In the genomic region with DNA sequence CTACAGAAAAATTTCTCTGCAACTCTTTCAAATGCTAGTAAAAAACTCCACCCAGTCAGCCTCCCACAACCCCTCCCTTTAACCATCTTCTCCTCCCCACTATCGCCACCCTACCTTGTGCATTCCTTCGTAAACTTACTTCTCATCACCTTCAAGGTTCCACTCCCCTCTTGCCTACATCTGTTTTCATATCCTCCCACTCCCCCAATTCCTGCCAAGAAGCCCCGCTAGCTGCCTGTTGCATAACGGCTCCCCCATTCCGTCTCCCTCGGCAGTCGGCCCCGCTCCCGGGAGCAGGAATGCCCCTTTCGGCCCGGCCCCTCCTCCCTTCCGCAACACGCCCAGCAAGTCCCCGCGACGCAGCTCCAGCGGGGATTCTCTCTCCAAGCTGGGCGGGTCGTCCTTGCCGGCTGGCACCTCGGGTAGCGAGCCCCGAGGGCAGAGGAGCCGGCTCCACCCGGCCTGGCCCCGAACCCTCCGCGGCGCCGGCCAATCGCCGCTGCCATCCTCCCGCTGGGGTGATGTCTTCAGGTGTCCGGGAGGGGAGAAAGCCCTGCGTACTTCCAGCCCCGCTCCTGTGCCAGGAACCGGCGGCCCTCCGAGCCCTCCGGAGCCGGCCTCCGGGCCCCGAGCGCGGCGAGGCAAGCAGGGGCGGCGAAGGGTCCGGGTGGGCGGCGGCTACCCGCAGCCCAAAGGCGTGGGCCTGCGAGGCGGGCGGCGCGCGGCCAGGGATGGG, we compare ENCODE assay signal across 8 cellular contexts. TPM values are rescaled to one million over a fixed set of nuclear protein-coding genes. Genes with fewer than 3 reads are reported as not detected.
DNase-seq lines count a peak whose midpoint lies in the region; ATAC-seq and TF ChIP-seq lines count a peak whose summit lies in the region.

No MANE protein-coding gene starts in this region.

- POLR2A ChIA-PET in CD8-positive, alpha-beta memory T cell (lab: Charles Lee), result no interaction called here

- peaks cover 6% of the 10 kb centered on the region for H3K4me1 ChIP-seq in CD8-positive, alpha-beta memory T cell (ENCODE audit: insufficient read depth, low read length)
- H3K4me1 ChIP-seq in Peyer's patch (peaks cover 0 to 47% (median 7%) of the 10 kb centered on the region in 4 donors), stomach (peaks cover 5 to 51% (median 33%) of the 10 kb centered on the region in 4 donors)

- ATAC-seq in GM19438 (IDR thresholded peaks at IDR 0.05; ENCODE audit: low read depth, unreplicated experiment) (peak; percentile 32), HG03520 (IDR thresholded peaks at IDR 0.05; ENCODE audit: unreplicated experiment) (peak; percentile 18), natural killer cell (peak; percentile 18 to 38 (median 20))

- H3K27ac Mint-ChIP-seq in CD8-positive, alpha-beta memory T cell, result peak overlapping the region; percentile 87 to 96 (median 95)
- H3K27ac Mint-ChIP-seq in activated T-helper 2 cell treated with anti-CD3 and anti-CD28 coated beads, Interferon-gamma antibody, Interleukin-2, Interleukin-4, amounts not matched to agents 10 μg/mL and 5 μg/mL and 100 μg/mL, durations not matched to agents 14 hours and 24 hours and 36 hours, result peak overlapping the region; percentile 78
- peak overlapping the region; percentile 76 to 86 for H3K27ac Mint-ChIP-seq in natural killer cell

- H3K4me3 Mint-ChIP-seq in CD8-positive, alpha-beta memory T cell, result peak overlapping the region; percentile 94 to 97 (median 96)
- peak overlapping the region; percentile 87 for H3K4me3 Mint-ChIP-seq in activated T-helper 2 cell treated with anti-CD3 and anti-CD28 coated beads, Interferon-gamma antibody, Interleukin-2, Interleukin-4, amounts not matched to agents 10 μg/mL and 5 μg/mL and 100 μg/mL, durations not matched to agents 14 hours and 24 hours and 36 hours (ENCODE audit: low read depth)
- H3K4me3 Mint-ChIP-seq in natural killer cell, result peak overlapping the region; percentile 95

- no peaks in the 10 kb centered on the region for H3K27me3 ChIP-seq in CD8-positive, alpha-beta memory T cell (ENCODE audit: insufficient read depth, low read length, poor library complexity, severe bottlenecking)
- H3K27me3 ChIP-seq in Peyer's patch (no peaks in the 10 kb centered on the region), stomach (peaks cover 0 to 5% (median 0%) of the 10 kb centered on the region in 3 donors)

- CTCF ChIA-PET in CD8-positive, alpha-beta memory T cell (lab: Charles Lee), result no interaction called here

- TF ChIP-seq POLR2A in Peyer's patch (IDR thresholded peaks at IDR 0.05), result peak in 1 of 2 donors; percentile 39
- no peak for TF ChIP-seq POLR2A in stomach (IDR thresholded peaks at IDR 0.05)

- no peaks in the 10 kb centered on the region for H3K9me3 Mint-ChIP-seq in CD8-positive, alpha-beta memory T cell
- H3K9me3 Mint-ChIP-seq in activated T-helper 2 cell treated with anti-CD3 and anti-CD28 coated beads, Interferon-gamma antibody, Interleukin-2, Interleukin-4, amounts not matched to agents 10 μg/mL and 5 μg/mL and 100 μg/mL, durations not matched to agents 14 hours and 24 hours and 36 hours, result no peaks in the 10 kb centered on the region
- no peaks in the 10 kb centered on the region for H3K9me3 Mint-ChIP-seq in natural killer cell

- intact Hi-C loops in activated T-helper 2 cell treated with anti-CD3 and anti-CD28 coated beads, Interferon-gamma antibody, Interleukin-2, Interleukin-4, amounts not matched to agents 10 μg/mL and 5 μg/mL and 100 μg/mL, durations not matched to agents 14 hours and 24 hours and 36 hours (cut with micrococcal nuclease), result loop anchor here (1.0 to 10.0 kb wide), 6 partner anchors 86 to 372 kb away; a partner anchor contains a TSS
- intact Hi-C loops in natural killer cell (cut with micrococcal nuclease) (loop anchor here (5.0 kb wide), 1 partner anchor 159 kb away; a partner anchor contains a TSS), stomach (cut with DNase I; ENCODE audit: low total_unique reads) (no loop called here)

- peak overlapping the region; percentile 51 for H3K27ac ChIP-seq in CD8-positive, alpha-beta memory T cell (ENCODE audit: low read depth, low read length)
- H3K27ac ChIP-seq in Peyer's patch (peak overlapping the region; percentile 91 to 97 (median 94)), stomach (peak overlapping the region; percentile 80 to 95 (median 90))

- H3K36me3 ChIP-seq in CD8-positive, alpha-beta memory T cell (ENCODE audit: insufficient read depth, low read length), result no peaks in the 10 kb centered on the region
- H3K36me3 ChIP-seq in Peyer's patch (no peaks in the 10 kb centered on the region), stomach (no peaks in the 10 kb centered on the region)

- DNase-seq in CD8-positive, alpha-beta memory T cell, result peak; percentile 55 to 69 (median 58)
- DNase-seq in Peyer's patch (peak; percentile 53 to 85 (median 79)), fibroblast of mammary gland (ENCODE audit: low read depth) (peak; percentile 51), natural killer cell (peak; percentile 33), stomach (peak; percentile 59)
- DNase-seq in activated T-helper 2 cell treated with anti-CD3 and anti-CD28 coated beads, Interferon-gamma antibody, Interleukin-2, Interleukin-4, amounts not matched to agents 10 μg/mL and 5 μg/mL and 100 μg/mL, durations not matched to agents 14 hours and 24 hours and 36 hours (ENCODE audit: low spot score), result peak; percentile 48

- 0 to 1% (median 1%) methylated on average over 29 to 58 of the region's 59 CpGs for WGBS in stomach, 5 donors

- no peak for TF ChIP-seq EP300 in stomach (IDR thresholded peaks at IDR 0.05)

- peaks cover 13 to 19% (median 18%) of the 10 kb centered on the region in 3 donors for H3K4me1 Mint-ChIP-seq in CD8-positive, alpha-beta memory T cell
- H3K4me1 Mint-ChIP-seq in activated T-helper 2 cell treated with anti-CD3 and anti-CD28 coated beads, Interferon-gamma antibody, Interleukin-2, Interleukin-4, amounts not matched to agents 10 μg/mL and 5 μg/mL and 100 μg/mL, durations not matched to agents 14 hours and 24 hours and 36 hours (ENCODE audit: low read depth), result peaks cover 12% of the 10 kb centered on the region
- peaks cover 15 to 18% of the 10 kb centered on the region in 2 donors for H3K4me1 Mint-ChIP-seq in natural killer cell

- H3K27me3 Mint-ChIP-seq in CD8-positive, alpha-beta memory T cell, result no peaks in the 10 kb centered on the region
- H3K27me3 Mint-ChIP-seq in activated T-helper 2 cell treated with anti-CD3 and anti-CD28 coated beads, Interferon-gamma antibody, Interleukin-2, Interleukin-4, amounts not matched to agents 10 μg/mL and 5 μg/mL and 100 μg/mL, durations not matched to agents 14 hours and 24 hours and 36 hours (ENCODE audit: low read depth), result peaks cover 9% of the 10 kb centered on the region
- H3K27me3 Mint-ChIP-seq in natural killer cell (ENCODE audit: low read depth in 2 of 2), result no peaks in the 10 kb centered on the region

- H3K9me3 ChIP-seq in CD8-positive, alpha-beta memory T cell (ENCODE audit: low read length), result no peaks in the 10 kb centered on the region
- H3K9me3 ChIP-seq in Peyer's patch (no peaks in the 10 kb centered on the region), stomach (no peaks in the 10 kb centered on the region)

- H3K4me3 ChIP-seq in CD8-positive, alpha-beta memory T cell (ENCODE audit: low read length), result peak overlapping the region; percentile 86
- peak overlapping the region; percentile 79 to 97 (median 88) for H3K4me3 ChIP-seq in Peyer's patch
- H3K4me3 ChIP-seq in fibroblast of mammary gland (ENCODE audit: control insufficient read depth, low read depth, low read length), result peak overlapping the region; percentile 73
- H3K4me3 ChIP-seq in stomach, result peak overlapping the region; percentile 81 to 95 (median 88)

- peaks cover 0 to 6% (median 4%) of the 10 kb centered on the region in 3 donors for H3K36me3 Mint-ChIP-seq in CD8-positive, alpha-beta memory T cell
- H3K36me3 Mint-ChIP-seq in activated T-helper 2 cell treated with anti-CD3 and anti-CD28 coated beads, Interferon-gamma antibody, Interleukin-2, Interleukin-4, amounts not matched to agents 10 μg/mL and 5 μg/mL and 100 μg/mL, durations not matched to agents 14 hours and 24 hours and 36 hours (ENCODE audit: low read depth), result peaks cover 8% of the 10 kb centered on the region
- no peaks in the 10 kb centered on the region for H3K36me3 Mint-ChIP-seq in natural killer cell

- TF ChIP-seq CTCF in Peyer's patch (IDR thresholded peaks at IDR 0.05) (no peak), fibroblast of mammary gland (conservative IDR thresholded peaks at IDR 0.05; ENCODE audit: control insufficient read depth, insufficient read depth, low read depth, low read length) (no peak), natural killer cell (IDR thresholded peaks at IDR 0.05) (no peak), stomach (IDR thresholded peaks at IDR 0.05) (no peak)

RNA-seq across cellular contexts. Expression of a gene that starts 1.5 kb away (rescaled TPM):
- 10 to 100 TPM; 14.3 to 14.4 TPM for total RNA-seq in CD8-positive, alpha-beta memory T cell
- polyA plus RNA-seq in CD8-positive, alpha-beta memory T cell, result 1.7 TPM
- total RNA-seq in Peyer's patch (100 to 1,000 TPM in 3 of 4 donors, 10 to 100 TPM in 1; 18.2 to 170 (median 116) TPM), natural killer cell (1 to 10 TPM; 6.4 to 9.8 (median 9.2) TPM), stomach (10 to 100 TPM in 1 of 5 donors, 1 to 10 TPM in 4; 1.8 to 10.1 (median 5.8) TPM)
- total RNA-seq in activated T-helper 2 cell treated with anti-CD3 and anti-CD28 coated beads, Interferon-gamma antibody, Interleukin-2, Interleukin-4, amounts not matched to agents 10 μg/mL and 5 μg/mL and 100 μg/mL, durations not matched to agents 14 hours and 24 hours and 36 hours, result 15.8 and 16.1 TPM in 2 replicates
- 1 to 10 TPM in 1 of 3 donors, under 1 TPM in 2; 0.76 to 1.2 (median 0.85) TPM for polyA plus RNA-seq in stomach

Comparison
In these comparisons a context has a peak if more than half of its experiments do, and no peak if none do; other contexts are left out.
1. Peak in every context shown above with its lines: DNase-seq, ATAC-seq, H3K4me3 ChIP-seq and H3K27ac ChIP-seq.